ENCODE assay signal across 1 cellular context in genomic region chr15:48855501-48856440, GRCh38.
TF ChIP-seq lines count a peak whose summit lies in the region.

No MANE protein-coding gene starts in this region.

TF ChIP-seq in K562, 482 proteins besides CTCF, POLR2A, EP300 and RAD21 (continued from another document and continues in another):
- TF ChIP-seq STAT6 (CRISPR knock-in tag; IDR thresholded peaks at IDR 0.05) (no peak), PTTG1 (tag; IDR thresholded peaks at IDR 0.05; ENCODE audit: low read depth) (no peak), LARP7 (IDR thresholded peaks at IDR 0.05) (no peak), MCM3 (IDR thresholded peaks at IDR 0.05) (no peak), TEAD4 (IDR thresholded peaks at IDR 0.05; ENCODE audit: low read length) (0 out of 2 replicates have a peak, but pooled peaks have one; percentile 50), TEAD4 (CRISPR knock-in tag; IDR thresholded peaks at IDR 0.05; ENCODE audit: borderline replicate concordance) (no peak), RFX1 (IDR thresholded peaks at IDR 0.05) (peak; percentile 79), HCFC1 (IDR thresholded peaks at IDR 0.05; ENCODE audit: low read depth, low read length) (no peak), ZNF764 (CRISPR knock-in tag; IDR thresholded peaks at IDR 0.05; ENCODE audit: low read depth) (no peak), ATF3 (IDR thresholded peaks at IDR 0.05) (peak; percentile 14; the same call in 1 of the 2 replicates), ATF3 (CRISPR knock-in tag; conservative IDR thresholded peaks at IDR 0.05) (no peak), ZFP1 (CRISPR knock-in tag; IDR thresholded peaks at IDR 0.05) (no peak), TCF3 (CRISPR knock-in tag; IDR thresholded peaks at IDR 0.05) (no peak), TAF9B (IDR thresholded peaks at IDR 0.05; ENCODE audit: partially characterized antibody) (no peak), NR2C2 (CRISPR knock-in tag; IDR thresholded peaks at IDR 0.05) (no peak), NR2C2 (tag; IDR thresholded peaks at IDR 0.05) (peak; percentile 81), CHD4 (IDR thresholded peaks at IDR 0.05; ENCODE audit: insufficient read depth, insufficient replicate concordance, low read depth, low read length, poor library complexity, severe bottlenecking) (no peak), HMBOX1 (IDR thresholded peaks at IDR 0.05) (0 out of 2 replicates have a peak, but pooled peaks have one; percentile 10), RNF219 (CRISPR knock-in tag; IDR thresholded peaks at IDR 0.05) (no peak), ZNF121 (CRISPR knock-in tag; conservative IDR thresholded peaks at IDR 0.05) (no peak), NCOR1 (IDR thresholded peaks at IDR 0.05) (no peak), POLR2B (IDR thresholded peaks at IDR 0.05; ENCODE audit: low read depth, partially characterized antibody) (no peak), IRF2 (CRISPR knock-in tag; IDR thresholded peaks at IDR 0.05) (no peak), RB1 (IDR thresholded peaks at IDR 0.05; ENCODE audit: low read depth) (0 out of 2 replicates have a peak, but pooled peaks have one; percentile 45), HDAC6 (IDR thresholded peaks at IDR 0.05; ENCODE audit: low read depth, low read length) (no peak), ZC3H8 (IDR thresholded peaks at IDR 0.05) (no peak), JUN (IDR thresholded peaks at IDR 0.05; ENCODE audit: borderline replicate concordance, low read depth, low read length) (no peak), JUN (CRISPR knock-in tag; IDR thresholded peaks at IDR 0.05; ENCODE audit: borderline replicate concordance) (no peak), HDAC2 (IDR thresholded peaks at IDR 0.05) (no peak)
- TF ChIP-seq, protein P1, sequence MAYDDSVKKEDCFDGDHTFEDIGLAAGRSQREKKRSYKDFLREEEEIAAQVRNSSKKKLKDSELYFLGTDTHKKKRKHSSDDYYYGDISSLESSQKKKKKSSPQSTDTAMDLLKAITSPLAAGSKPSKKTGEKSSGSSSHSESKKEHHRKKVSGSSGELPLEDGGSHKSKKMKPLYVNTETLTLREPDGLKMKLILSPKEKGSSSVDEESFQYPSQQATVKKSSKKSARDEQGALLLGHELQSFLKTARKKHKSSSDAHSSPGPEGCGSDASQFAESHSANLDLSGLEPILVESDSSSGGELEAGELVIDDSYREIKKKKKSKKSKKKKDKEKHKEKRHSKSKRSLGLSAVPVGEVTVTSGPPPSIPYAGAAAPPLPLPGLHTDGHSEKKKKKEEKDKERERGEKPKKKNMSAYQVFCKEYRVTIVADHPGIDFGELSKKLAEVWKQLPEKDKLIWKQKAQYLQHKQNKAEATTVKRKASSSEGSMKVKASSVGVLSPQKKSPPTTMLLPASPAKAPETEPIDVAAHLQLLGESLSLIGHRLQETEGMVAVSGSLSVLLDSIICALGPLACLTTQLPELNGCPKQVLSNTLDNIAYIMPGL (CRISPR knock-in tag; IDR thresholded peaks at IDR 0.05) = no peak
- TF ChIP-seq, protein P2, sequence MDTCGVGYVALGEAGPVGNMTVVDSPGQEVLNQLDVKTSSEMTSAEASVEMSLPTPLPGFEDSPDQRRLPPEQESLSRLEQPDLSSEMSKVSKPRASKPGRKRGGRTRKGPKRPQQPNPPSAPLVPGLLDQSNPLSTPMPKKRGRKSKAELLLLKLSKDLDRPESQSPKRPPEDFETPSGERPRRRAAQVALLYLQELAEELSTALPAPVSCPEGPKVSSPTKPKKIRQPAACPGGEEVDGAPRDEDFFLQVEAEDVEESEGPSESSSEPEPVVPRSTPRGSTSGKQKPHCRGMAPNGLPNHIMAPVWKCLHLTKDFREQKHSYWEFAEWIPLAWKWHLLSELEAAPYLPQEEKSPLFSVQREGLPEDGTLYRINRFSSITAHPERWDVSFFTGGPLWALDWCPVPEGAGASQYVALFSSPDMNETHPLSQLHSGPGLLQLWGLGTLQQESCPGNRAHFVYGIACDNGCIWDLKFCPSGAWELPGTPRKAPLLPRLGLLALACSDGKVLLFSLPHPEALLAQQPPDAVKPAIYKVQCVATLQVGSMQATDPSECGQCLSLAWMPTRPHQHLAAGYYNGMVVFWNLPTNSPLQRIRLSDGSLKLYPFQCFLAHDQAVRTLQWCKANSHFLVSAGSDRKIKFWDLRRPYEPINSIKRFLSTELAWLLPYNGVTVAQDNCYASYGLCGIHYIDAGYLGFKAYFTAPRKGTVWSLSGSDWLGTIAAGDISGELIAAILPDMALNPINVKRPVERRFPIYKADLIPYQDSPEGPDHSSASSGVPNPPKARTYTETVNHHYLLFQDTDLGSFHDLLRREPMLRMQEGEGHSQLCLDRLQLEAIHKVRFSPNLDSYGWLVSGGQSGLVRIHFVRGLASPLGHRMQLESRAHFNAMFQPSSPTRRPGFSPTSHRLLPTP (IDR thresholded peaks at IDR 0.05; ENCODE audit: borderline replicate concordance, extremely low read depth, insufficient read length) = no peak
- TF ChIP-seq, protein P3, sequence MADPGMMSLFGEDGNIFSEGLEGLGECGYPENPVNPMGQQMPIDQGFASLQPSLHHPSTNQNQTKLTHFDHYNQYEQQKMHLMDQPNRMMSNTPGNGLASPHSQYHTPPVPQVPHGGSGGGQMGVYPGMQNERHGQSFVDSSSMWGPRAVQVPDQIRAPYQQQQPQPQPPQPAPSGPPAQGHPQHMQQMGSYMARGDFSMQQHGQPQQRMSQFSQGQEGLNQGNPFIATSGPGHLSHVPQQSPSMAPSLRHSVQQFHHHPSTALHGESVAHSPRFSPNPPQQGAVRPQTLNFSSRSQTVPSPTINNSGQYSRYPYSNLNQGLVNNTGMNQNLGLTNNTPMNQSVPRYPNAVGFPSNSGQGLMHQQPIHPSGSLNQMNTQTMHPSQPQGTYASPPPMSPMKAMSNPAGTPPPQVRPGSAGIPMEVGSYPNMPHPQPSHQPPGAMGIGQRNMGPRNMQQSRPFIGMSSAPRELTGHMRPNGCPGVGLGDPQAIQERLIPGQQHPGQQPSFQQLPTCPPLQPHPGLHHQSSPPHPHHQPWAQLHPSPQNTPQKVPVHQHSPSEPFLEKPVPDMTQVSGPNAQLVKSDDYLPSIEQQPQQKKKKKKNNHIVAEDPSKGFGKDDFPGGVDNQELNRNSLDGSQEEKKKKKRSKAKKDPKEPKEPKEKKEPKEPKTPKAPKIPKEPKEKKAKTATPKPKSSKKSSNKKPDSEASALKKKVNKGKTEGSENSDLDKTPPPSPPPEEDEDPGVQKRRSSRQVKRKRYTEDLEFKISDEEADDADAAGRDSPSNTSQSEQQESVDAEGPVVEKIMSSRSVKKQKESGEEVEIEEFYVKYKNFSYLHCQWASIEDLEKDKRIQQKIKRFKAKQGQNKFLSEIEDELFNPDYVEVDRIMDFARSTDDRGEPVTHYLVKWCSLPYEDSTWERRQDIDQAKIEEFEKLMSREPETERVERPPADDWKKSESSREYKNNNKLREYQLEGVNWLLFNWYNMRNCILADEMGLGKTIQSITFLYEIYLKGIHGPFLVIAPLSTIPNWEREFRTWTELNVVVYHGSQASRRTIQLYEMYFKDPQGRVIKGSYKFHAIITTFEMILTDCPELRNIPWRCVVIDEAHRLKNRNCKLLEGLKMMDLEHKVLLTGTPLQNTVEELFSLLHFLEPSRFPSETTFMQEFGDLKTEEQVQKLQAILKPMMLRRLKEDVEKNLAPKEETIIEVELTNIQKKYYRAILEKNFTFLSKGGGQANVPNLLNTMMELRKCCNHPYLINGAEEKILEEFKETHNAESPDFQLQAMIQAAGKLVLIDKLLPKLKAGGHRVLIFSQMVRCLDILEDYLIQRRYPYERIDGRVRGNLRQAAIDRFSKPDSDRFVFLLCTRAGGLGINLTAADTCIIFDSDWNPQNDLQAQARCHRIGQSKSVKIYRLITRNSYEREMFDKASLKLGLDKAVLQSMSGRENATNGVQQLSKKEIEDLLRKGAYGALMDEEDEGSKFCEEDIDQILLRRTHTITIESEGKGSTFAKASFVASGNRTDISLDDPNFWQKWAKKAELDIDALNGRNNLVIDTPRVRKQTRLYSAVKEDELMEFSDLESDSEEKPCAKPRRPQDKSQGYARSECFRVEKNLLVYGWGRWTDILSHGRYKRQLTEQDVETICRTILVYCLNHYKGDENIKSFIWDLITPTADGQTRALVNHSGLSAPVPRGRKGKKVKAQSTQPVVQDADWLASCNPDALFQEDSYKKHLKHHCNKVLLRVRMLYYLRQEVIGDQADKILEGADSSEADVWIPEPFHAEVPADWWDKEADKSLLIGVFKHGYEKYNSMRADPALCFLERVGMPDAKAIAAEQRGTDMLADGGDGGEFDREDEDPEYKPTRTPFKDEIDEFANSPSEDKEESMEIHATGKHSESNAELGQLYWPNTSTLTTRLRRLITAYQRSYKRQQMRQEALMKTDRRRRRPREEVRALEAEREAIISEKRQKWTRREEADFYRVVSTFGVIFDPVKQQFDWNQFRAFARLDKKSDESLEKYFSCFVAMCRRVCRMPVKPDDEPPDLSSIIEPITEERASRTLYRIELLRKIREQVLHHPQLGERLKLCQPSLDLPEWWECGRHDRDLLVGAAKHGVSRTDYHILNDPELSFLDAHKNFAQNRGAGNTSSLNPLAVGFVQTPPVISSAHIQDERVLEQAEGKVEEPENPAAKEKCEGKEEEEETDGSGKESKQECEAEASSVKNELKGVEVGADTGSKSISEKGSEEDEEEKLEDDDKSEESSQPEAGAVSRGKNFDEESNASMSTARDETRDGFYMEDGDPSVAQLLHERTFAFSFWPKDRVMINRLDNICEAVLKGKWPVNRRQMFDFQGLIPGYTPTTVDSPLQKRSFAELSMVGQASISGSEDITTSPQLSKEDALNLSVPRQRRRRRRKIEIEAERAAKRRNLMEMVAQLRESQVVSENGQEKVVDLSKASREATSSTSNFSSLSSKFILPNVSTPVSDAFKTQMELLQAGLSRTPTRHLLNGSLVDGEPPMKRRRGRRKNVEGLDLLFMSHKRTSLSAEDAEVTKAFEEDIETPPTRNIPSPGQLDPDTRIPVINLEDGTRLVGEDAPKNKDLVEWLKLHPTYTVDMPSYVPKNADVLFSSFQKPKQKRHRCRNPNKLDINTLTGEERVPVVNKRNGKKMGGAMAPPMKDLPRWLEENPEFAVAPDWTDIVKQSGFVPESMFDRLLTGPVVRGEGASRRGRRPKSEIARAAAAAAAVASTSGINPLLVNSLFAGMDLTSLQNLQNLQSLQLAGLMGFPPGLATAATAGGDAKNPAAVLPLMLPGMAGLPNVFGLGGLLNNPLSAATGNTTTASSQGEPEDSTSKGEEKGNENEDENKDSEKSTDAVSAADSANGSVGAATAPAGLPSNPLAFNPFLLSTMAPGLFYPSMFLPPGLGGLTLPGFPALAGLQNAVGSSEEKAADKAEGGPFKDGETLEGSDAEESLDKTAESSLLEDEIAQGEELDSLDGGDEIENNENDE (IDR thresholded peaks at IDR 0.05; ENCODE audit: low read depth, low read length) = no peak
